8 cellular contexts compared by ENCODE assay signal in the genomic region with DNA sequence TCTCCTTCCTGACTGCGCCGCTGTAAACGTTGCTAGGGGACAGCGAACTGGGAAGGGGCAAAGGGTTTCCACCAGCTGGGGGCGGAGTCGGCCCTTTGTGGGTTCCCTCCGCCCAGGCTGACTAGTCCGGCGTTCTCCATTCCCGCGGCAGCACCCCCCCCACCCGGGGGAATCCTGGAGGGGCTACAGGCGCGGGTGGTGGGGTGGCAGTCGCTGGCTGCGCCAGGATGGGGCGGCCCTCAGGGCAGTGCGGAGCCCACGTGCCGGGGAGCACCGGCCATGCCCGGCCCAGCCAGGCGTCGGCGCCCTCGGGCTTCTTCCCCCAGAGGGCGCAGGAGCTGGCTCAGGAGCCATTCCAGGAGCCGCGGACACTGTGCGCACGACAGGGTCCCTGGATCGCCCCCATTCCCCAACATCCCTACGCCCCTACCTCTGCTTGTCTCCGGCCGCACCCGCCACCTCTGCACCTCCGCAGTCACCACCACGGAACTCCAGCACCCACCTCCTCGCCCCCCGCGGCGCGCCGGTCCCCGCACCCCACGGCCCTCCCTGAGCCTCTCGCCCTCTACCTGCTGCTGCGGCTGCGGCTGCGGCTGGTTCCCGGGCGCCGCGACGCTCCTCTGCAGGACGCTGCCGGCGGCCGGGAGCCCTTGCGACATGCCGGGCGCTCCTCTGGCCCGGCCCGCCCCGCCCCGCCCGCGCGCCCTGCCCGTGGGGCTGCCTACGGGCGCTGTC. TPM values are rescaled to one million over a fixed set of nuclear protein-coding genes. Genes with fewer than 3 reads are reported as not detected.
DNase-seq lines count a peak whose midpoint lies in the region; ATAC-seq and TF ChIP-seq lines count a peak whose summit lies in the region.

No MANE protein-coding gene starts in this region.

- H3K27me3 ChIP-seq in osteoblast (ENCODE audit: insufficient read depth, low read length), result peaks cover 26% of the 10 kb centered on the region

- peak overlapping the region; percentile 64 for H2AFZ ChIP-seq in osteoblast (ENCODE audit: low read length)

- no peaks in the 10 kb centered on the region for H4K20me1 ChIP-seq in osteoblast (ENCODE audit: insufficient read depth, low read length)

- H3K4me1 ChIP-seq in osteoblast (ENCODE audit: insufficient read depth, low read length), result peaks cover 15% of the 10 kb centered on the region

- H3K4me2 ChIP-seq in osteoblast (ENCODE audit: insufficient read depth, low read length), result peak overlapping the region; percentile 90

- peak; percentile 45 for TF ChIP-seq CTCF in osteoblast (IDR thresholded peaks at IDR 0.05; ENCODE audit: extremely low read depth, low read depth, low read length)

- H3K4me1 Mint-ChIP-seq in activated T-helper 1 cell treated with anti-CD3 and anti-CD28 coated beads, Interleukin-12 subunit alpha, Interleukin-12 subunit beta, Interleukin-2, Interleukin-4 antibody, amounts not matched to agents 30 ng/mL and 10 ng/mL and 1 ng/mL, durations not matched to agents 14 hours and 24 hours and 36 hours (ENCODE audit: low read depth), result peaks cover 57% of the 10 kb centered on the region

- H3K9me3 ChIP-seq in osteoblast (ENCODE audit: low read depth, low read length), result no peaks in the 10 kb centered on the region

- no peaks in the 10 kb centered on the region for H3K9me3 Mint-ChIP-seq in activated T-helper 1 cell treated with anti-CD3 and anti-CD28 coated beads, Interleukin-12 subunit alpha, Interleukin-12 subunit beta, Interleukin-2, Interleukin-4 antibody, amounts not matched to agents 30 ng/mL and 10 ng/mL and 1 ng/mL, durations not matched to agents 14 hours and 24 hours and 36 hours

- H3K27me3 Mint-ChIP-seq in activated T-helper 1 cell treated with anti-CD3 and anti-CD28 coated beads, Interleukin-12 subunit alpha, Interleukin-12 subunit beta, Interleukin-2, Interleukin-4 antibody, amounts not matched to agents 30 ng/mL and 10 ng/mL and 1 ng/mL, durations not matched to agents 14 hours and 24 hours and 36 hours (ENCODE audit: insufficient read depth), result peaks cover 12% of the 10 kb centered on the region

- ATAC-seq in GM18909 (IDR thresholded peaks at IDR 0.05; ENCODE audit: poor library complexity, unreplicated experiment) (peak; percentile 62), HG03175 (IDR thresholded peaks at IDR 0.05; ENCODE audit: unreplicated experiment) (peak; percentile 62)

- H3K79me2 ChIP-seq in osteoblast (ENCODE audit: insufficient read depth, low read length), result no peaks in the 10 kb centered on the region

- DNase-seq in AG20443 (ENCODE audit: low spot score) (peak; percentile 79), NOMO-1 treated with dmso at 0.1 percent for 144 hours (lab: John Stamatoyannopoulos, UW; ENCODE audit: unreplicated experiment) (peak; percentile 40), germinal center (ENCODE audit: low spot score) (peak; percentile 46), osteoblast (ENCODE audit: insufficient read length, low spot score, missing footprints) (peak; percentile 89), GOT3 (lab: John Stamatoyannopoulos, UW) (no peak)
- DNase-seq in activated T-helper 1 cell treated with anti-CD3 and anti-CD28 coated beads, Interleukin-12 subunit alpha, Interleukin-12 subunit beta, Interleukin-2, Interleukin-4 antibody, amounts not matched to agents 30 ng/mL and 10 ng/mL and 1 ng/mL, durations not matched to agents 14 hours and 24 hours and 36 hours (ENCODE audit: low spot score), result peak; percentile 43

- peak overlapping the region; percentile 66 for H3K27ac Mint-ChIP-seq in activated T-helper 1 cell treated with anti-CD3 and anti-CD28 coated beads, Interleukin-12 subunit alpha, Interleukin-12 subunit beta, Interleukin-2, Interleukin-4 antibody, amounts not matched to agents 30 ng/mL and 10 ng/mL and 1 ng/mL, durations not matched to agents 14 hours and 24 hours and 36 hours

- H3K27ac ChIP-seq in osteoblast (ENCODE audit: low read depth, low read length), result no peak overlapping the region

- intact Hi-C loops in activated T-helper 1 cell treated with anti-CD3 and anti-CD28 coated beads, Interleukin-12 subunit alpha, Interleukin-12 subunit beta, Interleukin-2, Interleukin-4 antibody, amounts not matched to agents 30 ng/mL and 10 ng/mL and 1 ng/mL, durations not matched to agents 14 hours and 24 hours and 36 hours (cut with micrococcal nuclease), result loop anchor here (1.0 to 2.0 kb wide), 6 partner anchors 21 to 316 kb away; a partner anchor contains a TSS

- H3K4me3 ChIP-seq in osteoblast (ENCODE audit: insufficient read depth, low read length), result peak overlapping the region; percentile 67

- H3K36me3 Mint-ChIP-seq in activated T-helper 1 cell treated with anti-CD3 and anti-CD28 coated beads, Interleukin-12 subunit alpha, Interleukin-12 subunit beta, Interleukin-2, Interleukin-4 antibody, amounts not matched to agents 30 ng/mL and 10 ng/mL and 1 ng/mL, durations not matched to agents 14 hours and 24 hours and 36 hours (ENCODE audit: low read depth), result peaks cover 21% of the 10 kb centered on the region

- H3K4me3 Mint-ChIP-seq in activated T-helper 1 cell treated with anti-CD3 and anti-CD28 coated beads, Interleukin-12 subunit alpha, Interleukin-12 subunit beta, Interleukin-2, Interleukin-4 antibody, amounts not matched to agents 30 ng/mL and 10 ng/mL and 1 ng/mL, durations not matched to agents 14 hours and 24 hours and 36 hours, result peak overlapping the region; percentile 92

- no peaks in the 10 kb centered on the region for H3K36me3 ChIP-seq in osteoblast (ENCODE audit: insufficient read depth, low read length)

RNA-seq across cellular contexts. Expression of a gene that starts 0.4 kb away (rescaled TPM):
- total RNA-seq in activated T-helper 1 cell treated with anti-CD3 and anti-CD28 coated beads, Interleukin-12 subunit alpha, Interleukin-12 subunit beta, Interleukin-2, Interleukin-4 antibody, amounts not matched to agents 30 ng/mL and 10 ng/mL and 1 ng/mL, durations not matched to agents 14 hours and 24 hours and 36 hours, result 89.8 and 94.9 TPM in 2 replicates
- 0.36 and 0.59 TPM in 2 replicates for total RNA-seq in osteoblast

Comparison
In these comparisons a context has a peak if more than half of its experiments do, and no peak if none do; other contexts are left out.
1. RNA of a gene that starts 0.4 kb away (total RNA-seq): 89.8 to 94.9 TPM in activated T-helper 1 cell treated with anti-CD3 and anti-CD28 coated beads, Interleukin-12 subunit alpha, Interleukin-12 subunit beta, Interleukin-2, Interleukin-4 antibody, amounts not matched to agents 30 ng/mL and 10 ng/mL and 1 ng/mL, durations not matched to agents 14 hours and 24 hours and 36 hours; 0.36 to 0.59 TPM in osteoblast; every median in the first group is over 10 times any median in the second.